In genomic region chr9:136533775-136534157, GRCh38 we compare ENCODE assay signal across 8 cellular contexts. TPM values are rescaled to one million over a fixed set of nuclear protein-coding genes. Genes with fewer than 3 reads are reported as not detected.
DNase-seq lines count a peak whose midpoint lies in the region; ATAC-seq and TF ChIP-seq lines count a peak whose summit lies in the region.

No MANE protein-coding gene starts in this region.

- H3K9me3 ChIP-seq in breast epithelium (no peaks in the 10 kb centered on the region), trophoblast cell (ENCODE audit: insufficient read depth, low read depth, low read length) (no peaks in the 10 kb centered on the region)

- CTCF ChIA-PET in MCF 10A (lab: Yijun Ruan, JAX): interaction anchor here (0.8 to 1.6 kb wide), 3 partner anchors 45 to 98 kb away, joined by 3 to 5 read pairs (median 3); no protein-coding TSS in a partner anchor

- H3K4me1 ChIP-seq in breast epithelium: peaks cover 0 to 3% of the 10 kb centered on the region in 2 donors
- peaks cover 0 to 3% of the 10 kb centered on the region in 2 experiments for H3K4me1 ChIP-seq in trophoblast cell (ENCODE audit: control insufficient read depth in 1 of 2, insufficient read depth in 2 of 2, low read length in 2 of 2)

- no peak overlapping the region for H3K18ac ChIP-seq in trophoblast cell (ENCODE audit: low read length)

- no TSS peak for BruUV-seq in MCF 10A (replicated peaks; lab: Mats Ljungman, UMichigan)

- no peak overlapping the region for H3K4me2 ChIP-seq in trophoblast cell (ENCODE audit: low read length)

- H2BK5ac ChIP-seq in trophoblast cell (ENCODE audit: low read depth, low read length, poor library complexity): no peak overlapping the region

- H3K27me3 ChIP-seq in breast epithelium: no peaks in the 10 kb centered on the region
- no peaks in the 10 kb centered on the region for H3K27me3 ChIP-seq in trophoblast cell (ENCODE audit: insufficient read depth, low read length)

- H3K79me1 ChIP-seq in trophoblast cell (ENCODE audit: low read length): no peaks in the 10 kb centered on the region

- H3K9me3 Mint-ChIP-seq in MCF 10A (ENCODE audit: unreplicated experiment): no peaks in the 10 kb centered on the region

- 40 to 76% (median 47%) methylated on average over 22 of the region's 22 CpGs for WGBS in adipose tissue, 3 donors
- WGBS in trophoblast cell (ENCODE audit: extremely low coverage, insufficient coverage, insufficient read length): no CpG with 5 or more reads among the region's 22 CpGs

- peaks cover 8% of the 10 kb centered on the region for H3K4me1 Mint-ChIP-seq in MCF 10A (ENCODE audit: insufficient read depth, unreplicated experiment)

- H3K4ac ChIP-seq in trophoblast cell (ENCODE audit: low read depth, low read length): no peak overlapping the region

- H3K23ac ChIP-seq in trophoblast cell (ENCODE audit: low read length): no peak overlapping the region

- H3K9ac ChIP-seq in trophoblast cell (ENCODE audit: low read length): no peak overlapping the region

- no peak overlapping the region for H2AK5ac ChIP-seq in trophoblast cell (ENCODE audit: low read length)

- no peak overlapping the region for H4K8ac ChIP-seq in trophoblast cell (ENCODE audit: low read depth, low read length)

- H4K12ac ChIP-seq in trophoblast cell (ENCODE audit: low read depth, low read length): no peak overlapping the region

- no peak overlapping the region for H4K91ac ChIP-seq in trophoblast cell (ENCODE audit: low read depth, low read length)

- H3K4me3 ChIP-seq in breast epithelium (no peak overlapping the region), trophoblast cell (ENCODE audit: low read depth, low read length) (no peak overlapping the region)

- DNase-seq in MCF 10A (ENCODE audit: unreplicated experiment) (peak; percentile 55), breast epithelium (ENCODE audit: low spot score in 2 of 2) (no peak), trophoblast cell (peak; percentile 36 to 39), GM19238 (ENCODE audit: insufficient read length, low spot score) (no peak), kidney tubule cell (ENCODE audit: low spot score) (no peak), HuH-7 (ENCODE audit: low spot score) (no peak)

- peak overlapping the region in 1 of 2 donors; percentile 50 for H3K27ac ChIP-seq in breast epithelium
- H3K27ac ChIP-seq in adipose tissue (ENCODE audit: low read depth, low read length): peak overlapping the region; percentile 51
- no peak overlapping the region for H3K27ac ChIP-seq in trophoblast cell (ENCODE audit: low read depth, low read length)

- H3K27me3 Mint-ChIP-seq in MCF 10A (ENCODE audit: insufficient read depth, unreplicated experiment): no peaks in the 10 kb centered on the region

- H3K36me3 ChIP-seq in breast epithelium (no peaks in the 10 kb centered on the region), trophoblast cell (ENCODE audit: control insufficient read depth in 1 of 2, insufficient read depth in 2 of 2, low read length in 2 of 2) (peaks cover 7 to 9% of the 10 kb centered on the region in 2 experiments)

- H2BK120ac ChIP-seq in trophoblast cell (ENCODE audit: insufficient read depth, low read length, poor library complexity): no peak overlapping the region

- H2BK12ac ChIP-seq in trophoblast cell (ENCODE audit: low read length): no peak overlapping the region

- TF ChIP-seq POLR2A in breast epithelium (IDR thresholded peaks at IDR 0.05): no peak

- no peaks in the 10 kb centered on the region for H3K79me2 ChIP-seq in trophoblast cell (ENCODE audit: control insufficient read depth, insufficient read depth, low read length, poor library complexity)

- no peak overlapping the region for H2AFZ ChIP-seq in trophoblast cell (ENCODE audit: insufficient read depth, low read length, poor library complexity)

- intact Hi-C loops in MCF 10A (cut with micrococcal nuclease): no loop called here
- intact Hi-C loops in breast epithelium (cut with DNase I; ENCODE audit: low total_unique reads): no loop called here

- no peak overlapping the region for H3K4me3 Mint-ChIP-seq in MCF 10A (ENCODE audit: unreplicated experiment)

- POLR2A ChIA-PET in MCF 10A (lab: Yijun Ruan, JAX): no interaction called here

- peaks cover 26% of the 10 kb centered on the region for H3K36me3 Mint-ChIP-seq in MCF 10A (ENCODE audit: insufficient read depth, unreplicated experiment)

- TF ChIP-seq CTCF in MCF 10A (IDR thresholded peaks at IDR 0.05; ENCODE audit: unreplicated experiment) (no peak), breast epithelium (IDR thresholded peaks at IDR 0.05) (no peak)

- no peak for ATAC-seq in HG03280 (IDR thresholded peaks at IDR 0.05; ENCODE audit: unreplicated experiment)

- H3K27ac Mint-ChIP-seq in MCF 10A (ENCODE audit: low read depth, unreplicated experiment): no peak overlapping the region

- H3K14ac ChIP-seq in trophoblast cell (ENCODE audit: low read length): no peak overlapping the region

RNA-seq across cellular contexts. Expression of gene NOTCH1, which starts 12.1 kb away (rescaled TPM):
- 37.5 and 53.4 TPM in 2 replicates for total RNA-seq in MCF 10A (2022)
- 10 to 100 TPM; 12.6 to 33.8 (median 21.1) TPM for total RNA-seq in breast epithelium
- 10 to 100 TPM; 10.4 to 35.7 (median 25.0) TPM for polyA plus RNA-seq in adipose tissue
- polyA plus RNA-seq in trophoblast cell (2013): 28.5 and 29.7 TPM in 2 replicates

RNA-seq across cellular contexts. Expression of gene SEC16A, which starts 50.9 kb away (rescaled TPM):
- 85.8 and 88.8 TPM in 2 replicates for total RNA-seq in MCF 10A (2022)
- total RNA-seq in breast epithelium: 10 to 100 TPM; 41.9 to 55.1 (median 42.9) TPM
- 10 to 100 TPM; 23.1 to 34.9 (median 30.9) TPM for polyA plus RNA-seq in adipose tissue
- 61.8 and 62.8 TPM in 2 replicates for polyA plus RNA-seq in trophoblast cell (2013)

Comparison
In these comparisons a context has a peak if more than half of its experiments do, and no peak if none do; other contexts are left out.
1. DNase-seq: peak in MCF 10A (single experiment) and trophoblast cell (2 of 2); none in breast epithelium (0 of 2), GM19238 (single experiment), kidney tubule cell (single experiment) and HuH-7 (single experiment).